Comparison of ENCODE assay signal across 8 cellular contexts in genomic region chr1:248873409-248873992, GRCh38. TPM values are rescaled to one million over a fixed set of nuclear protein-coding genes. Genes with fewer than 3 reads are reported as not detected.
DNase-seq lines count a peak whose midpoint lies in the region; ATAC-seq and TF ChIP-seq lines count a peak whose summit lies in the region.

No MANE protein-coding gene starts in this region.

- TF ChIP-seq CTCF in AG04449 (IDR thresholded peaks at IDR 0.05; ENCODE audit: insufficient read depth, low read length, missing control alignments) (no peak), activated B cell treated with CpG ODN at 0.5 μM for 24 hours (IDR thresholded peaks at IDR 0.05) (no peak)

- DNase-seq in AG04449 (ENCODE audit: low read depth, low spot score): peak; percentile 80
- peak; percentile 99 for DNase-seq in NCI-H2227 treated with DMSO at 0.1 percent for 48 hours (lab: John Stamatoyannopoulos, UW)
- peak; percentile 91 for DNase-seq in activated B cell treated with CpG ODN at 0.5 μM for 24 hours
- DNase-seq in central memory CD4-positive, alpha-beta T cell: peak; percentile 89
- peak; percentile 99 for DNase-seq in islet precursor cell
- peak; percentile 96 for DNase-seq in stimulated activated CD4-positive, alpha-beta T cell treated with anti-CD3 and anti-CD28 coated beads, Interleukin-12 subunit alpha, Interleukin-12 subunit beta, amount 100 ng/mL, for 4 hours

- H3K27me3 Mint-ChIP-seq in activated B cell treated with CpG ODN at 0.5 μM for 24 hours: peaks cover 8% of the 10 kb centered on the region

- H3K4me3 Mint-ChIP-seq in activated B cell treated with CpG ODN at 0.5 μM for 24 hours: peak overlapping the region; percentile 95

- H3K4me1 Mint-ChIP-seq in activated B cell treated with CpG ODN at 0.5 μM for 24 hours: peaks cover 19% of the 10 kb centered on the region

- peaks cover 11% of the 10 kb centered on the region for H3K36me3 Mint-ChIP-seq in activated B cell treated with CpG ODN at 0.5 μM for 24 hours (ENCODE audit: low read depth)

- intact Hi-C loops in activated B cell treated with CpG ODN at 0.5 μM for 24 hours (cut with micrococcal nuclease): loop anchor here (1.0 kb wide), 5 partner anchors 10 to 254 kb away; partner anchors contain the start of gene ZNF692

- POLR2A ChIA-PET in AG04449 (lab: Yijun Ruan, JAX) (interaction anchor here (0.6 to 2.3 kb wide), 5 partner anchors 15 to 52 kb away, joined by 3 to 7 read pairs (median 4); partner anchors contain the start of genes PGBD2 and SH3BP5L), activated B cell treated with CpG ODN at 0.5 μM for 24 hours (lab: Charles Lee) (interaction anchor here (0.8 to 3.8 kb wide), 6 partner anchors 9 to 54 kb away, joined by 3 to 68 read pairs (median 15); partner anchors contain the start of genes PGBD2, SH3BP5L, ZNF672 and ZNF692)

- no peaks in the 10 kb centered on the region for H3K9me3 Mint-ChIP-seq in activated B cell treated with CpG ODN at 0.5 μM for 24 hours

- H3K4me3 ChIP-seq in AG04449 (ENCODE audit: low read depth, low read length): peak overlapping the region; percentile 86

- CTCF ChIA-PET in AG04449 (lab: Yijun Ruan, JAX) (interaction anchor here (1.5 to 2.0 kb wide), 3 partner anchors 11 to 32 kb away, joined by 4 to 6 read pairs (median 6); partner anchors contain the start of gene ZNF692), activated B cell treated with CpG ODN at 0.5 μM for 24 hours (lab: Charles Lee) (interaction anchor here (1.2 to 2.0 kb wide), 3 partner anchors 9 to 15 kb away, joined by 3 to 7 read pairs (median 5); partner anchors contain the start of gene ZNF692)

- peak overlapping the region; percentile 97 for H3K27ac Mint-ChIP-seq in activated B cell treated with CpG ODN at 0.5 μM for 24 hours

- ATAC-seq in GM18907 (IDR thresholded peaks at IDR 0.05; ENCODE audit: unreplicated experiment) (peak; percentile 88), HG03175 (IDR thresholded peaks at IDR 0.05; ENCODE audit: unreplicated experiment) (peak; percentile 79), activated B cell treated with CpG ODN at 0.5 μM for 24 hours (ENCODE audit: low read depth) (peak; percentile 80)

RNA-seq across cellular contexts. Expression of gene ZNF692, which starts 14.6 kb away (rescaled TPM):
- 36.4 and 40.3 TPM in 2 replicates for total RNA-seq in activated B cell treated with CpG ODN at 0.5 μM for 24 hours

RNA-seq across cellular contexts. Expression of gene PGBD2, which starts 32.5 kb away (rescaled TPM):
- total RNA-seq in activated B cell treated with CpG ODN at 0.5 μM for 24 hours: 12.3 and 13.4 TPM in 2 replicates

RNA-seq across cellular contexts. Expression of gene ZNF672, which starts 35.5 kb away (rescaled TPM):
- total RNA-seq in activated B cell treated with CpG ODN at 0.5 μM for 24 hours: 47.0 and 52.2 TPM in 2 replicates

RNA-seq across cellular contexts. Expression of gene SH3BP5L, which starts 47.8 kb away (rescaled TPM):
- 26.3 and 27.3 TPM in 2 replicates for total RNA-seq in activated B cell treated with CpG ODN at 0.5 μM for 24 hours

Comparison
In these comparisons a context has a peak if more than half of its experiments do, and no peak if none do; other contexts are left out.
1. Peak in every context shown above with its lines: DNase-seq, ATAC-seq and H3K4me3 ChIP-seq.